35 cellular contexts compared by ENCODE assay signal in the genomic region with DNA sequence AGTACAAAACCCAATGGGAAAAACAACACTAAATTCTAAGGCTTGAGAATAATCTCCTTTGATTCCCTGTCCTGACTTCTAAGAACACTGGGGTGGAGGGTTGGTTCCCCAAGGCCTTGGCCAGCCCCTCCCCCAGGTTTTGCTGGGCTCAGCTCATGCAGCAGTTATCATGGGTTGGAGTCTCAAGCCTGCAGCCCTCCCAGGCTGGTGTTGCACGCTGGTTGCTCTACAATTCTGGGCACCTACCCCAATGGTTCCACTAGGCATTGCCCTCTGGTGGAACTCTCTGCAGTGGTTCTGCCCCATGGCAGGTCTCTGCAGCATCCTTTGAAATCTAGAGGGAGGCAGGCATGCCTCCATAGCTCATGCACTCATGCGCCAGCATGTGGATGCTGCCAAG.
DNase-seq lines count a peak whose midpoint lies in the region; ATAC-seq and TF ChIP-seq lines count a peak whose summit lies in the region.
"Had no signal": no experiment of that assay in that cellular context is flagged by ENCODE, and none has a peak within 500 bp of the region (broad histone marks: within the 10 kb centered on the region; RNA-seq: fewer than 3 reads in every experiment).

No MANE protein-coding gene starts in this region.

- no peaks in the 10 kb centered on the region for H4K20me1 ChIP-seq in GM23338 (replicated peaks; ENCODE audit: insufficient read depth)
- H4K20me1 ChIP-seq: BLaER1; BLaER1 treated with 17β-estradiol and CSF1 and Interleukin-3, amounts not matched to agents 10 nM and 100 nM had no signal

- H3K36me3 ChIP-seq in GM23338 (ENCODE audit: insufficient read depth), result no peaks in the 10 kb centered on the region
- H3K36me3 ChIP-seq: BE2C; BLaER1; BLaER1 treated with 17β-estradiol and CSF1 and Interleukin-3, amounts not matched to agents 10 nM and 100 nM had no signal

- H2AFZ ChIP-seq in GM23338, result 0 out of 2 replicates have a peak overlapping the region, but pooled peaks have one; percentile 52

- no peaks in the 10 kb centered on the region for H3K79me2 ChIP-seq in GM23338 (replicated peaks; ENCODE audit: insufficient read depth)

- peaks cover 18% of the 10 kb centered on the region for H3K27me3 Mint-ChIP-seq in stimulated activated naive CD8-positive, alpha-beta T cell treated with anti-CD3 and anti-CD28 coated beads, Interleukin-15, amount 100 ng/mL, for 72 hours
- no peaks in the 10 kb centered on the region for H3K27me3 Mint-ChIP-seq in GM23338 (ENCODE audit: insufficient read depth, low read depth, poor library complexity)
- no peaks in the 10 kb centered on the region for H3K27me3 Mint-ChIP-seq in stimulated activated memory B cell treated with anti-CD40 and anti-IgM and Interleukin-4, amounts not matched to agents 10 μg/mL and 1 μg/mL and 100 μg/mL, for 72 hours
- H3K27me3 Mint-ChIP-seq: CD4-positive, CD25-positive, alpha-beta regulatory T cell had no signal

- no peak for DNase-seq in stimulated activated naive CD8-positive, alpha-beta T cell treated with anti-CD3 and anti-CD28 coated beads, Interleukin-15, amount 100 ng/mL, for 72 hours
- DNase-seq in stimulated activated naive CD8-positive, alpha-beta T cell treated with anti-CD3 and anti-CD28 coated beads, Interleukin-15, Interleukin-2, amounts not matched to agents 100 U/mL and 50 U/mL, for 24 hours, result no peak
- no peak for DNase-seq in GM23338 (ENCODE audit: low spot score)
- no peak for DNase-seq in stimulated activated effector memory CD8-positive, alpha-beta T cell treated with anti-CD3 and anti-CD28 coated beads, Interleukin-12 subunit alpha, Interleukin-12 subunit beta, amount 100 ng/mL, for 72 hours (ENCODE audit: low spot score in 2 of 2)
- no peak for DNase-seq in stimulated activated CD4-positive, alpha-beta T cell treated with anti-CD3 and anti-CD28 coated beads, Interleukin-4, amount 100 ng/mL, for 1 hour
- DNase-seq: 8988T; ACHN; AML-193; BE2C; C1 segment of cervical spinal cord; Caco-2; Calu3; CD4-positive, alpha-beta memory T cell; CD4-positive, alpha-beta T cell; CD4-positive, CD25-positive, alpha-beta regulatory T cell; CD8-positive, alpha-beta memory T cell; CD8-positive, alpha-beta T cell; COR-L47; DMS 273 treated with DMSO at 0.1 percent for 48 hours; DMS153; DMS53; DMS79; DMS79 treated with DMSO at 0.1 percent for 48 hours; DND-41; EL had no signal

- 0 out of 2 replicates have a peak, but pooled peaks cover 3% of the 10 kb centered on the region for H3K9me2 ChIP-seq in GM23338 (ENCODE audit: insufficient read depth)

- H3K4me3 Mint-ChIP-seq in stimulated activated naive CD8-positive, alpha-beta T cell treated with anti-CD3 and anti-CD28 coated beads, Interleukin-15, amount 100 ng/mL, for 72 hours, result no peak overlapping the region
- no peak overlapping the region for H3K4me3 Mint-ChIP-seq in GM23338
- no peak overlapping the region for H3K4me3 Mint-ChIP-seq in stimulated activated effector memory CD8-positive, alpha-beta T cell treated with anti-CD3 and anti-CD28 coated beads, Interleukin-12 subunit alpha, Interleukin-12 subunit beta, amount 100 ng/mL, for 72 hours
- H3K4me3 Mint-ChIP-seq in stimulated activated memory B cell treated with anti-CD40 and anti-IgM and Interleukin-4, amounts not matched to agents 10 μg/mL and 1 μg/mL and 100 μg/mL, for 72 hours, result no peak overlapping the region
- H3K4me3 Mint-ChIP-seq: B cell; CD14-positive monocyte; CD4-positive, alpha-beta memory T cell; CD4-positive, alpha-beta T cell; CD4-positive, CD25-positive, alpha-beta regulatory T cell; CD8-positive, alpha-beta memory T cell; CD8-positive, alpha-beta T cell had no signal

- no peaks in the 10 kb centered on the region for H3K4me1 Mint-ChIP-seq in stimulated activated naive CD8-positive, alpha-beta T cell treated with anti-CD3 and anti-CD28 coated beads, Interleukin-15, amount 100 ng/mL, for 72 hours
- peaks cover 3% of the 10 kb centered on the region; the same call in 1 of the 3 replicates for H3K4me1 Mint-ChIP-seq in GM23338
- no peaks in the 10 kb centered on the region for H3K4me1 Mint-ChIP-seq in stimulated activated effector memory CD8-positive, alpha-beta T cell treated with anti-CD3 and anti-CD28 coated beads, Interleukin-12 subunit alpha, Interleukin-12 subunit beta, amount 100 ng/mL, for 72 hours
- H3K4me1 Mint-ChIP-seq in stimulated activated memory B cell treated with anti-CD40 and anti-IgM and Interleukin-4, amounts not matched to agents 10 μg/mL and 1 μg/mL and 100 μg/mL, for 72 hours, result no peaks in the 10 kb centered on the region
- H3K4me1 Mint-ChIP-seq: B cell; CD14-positive monocyte; CD4-positive, alpha-beta memory T cell; CD4-positive, CD25-positive, alpha-beta regulatory T cell; CD8-positive, alpha-beta memory T cell had no signal

- H3K4me3 ChIP-seq in GM23338, result no peak overlapping the region
- H3K4me3 ChIP-seq: A549; BLaER1; BLaER1 treated with 17β-estradiol and CSF1 and Interleukin-3, amounts not matched to agents 10 nM and 100 nM had no signal

- peak; percentile 37 for ATAC-seq in stimulated activated naive CD8-positive, alpha-beta T cell treated with anti-CD3 and anti-CD28 coated beads, Interleukin-15, amount 100 ng/mL, for 72 hours
- no peak for ATAC-seq in stimulated activated naive CD8-positive, alpha-beta T cell treated with anti-CD3 and anti-CD28 coated beads, Interleukin-15, Interleukin-2, amounts not matched to agents 100 U/mL and 50 U/mL, for 24 hours
- ATAC-seq in GM23338, result no peak
- peak; percentile 48 for ATAC-seq in stimulated activated effector memory CD8-positive, alpha-beta T cell treated with anti-CD3 and anti-CD28 coated beads, Interleukin-12 subunit alpha, Interleukin-12 subunit beta, amount 100 ng/mL, for 72 hours
- peak; percentile 42 for ATAC-seq in stimulated activated memory B cell treated with anti-CD40 and anti-IgM and Interleukin-4, amounts not matched to agents 10 μg/mL and 1 μg/mL and 100 μg/mL, for 72 hours
- ATAC-seq in HG02840 (IDR thresholded peaks at IDR 0.05; ENCODE audit: low FRiP score, unreplicated experiment), result no peak
- ATAC-seq in HG03342 (IDR thresholded peaks at IDR 0.05; ENCODE audit: unreplicated experiment), result no peak
- ATAC-seq: A549; CD8-positive, alpha-beta T cell had no signal

- H3F3A ChIP-seq in GM23338 (replicated peaks; ENCODE audit: low read depth), result no peaks in the 10 kb centered on the region

- H3K9me3 Mint-ChIP-seq in stimulated activated naive CD8-positive, alpha-beta T cell treated with anti-CD3 and anti-CD28 coated beads, Interleukin-15, amount 100 ng/mL, for 72 hours, result no peaks in the 10 kb centered on the region
- no peaks in the 10 kb centered on the region for H3K9me3 Mint-ChIP-seq in GM23338
- H3K9me3 Mint-ChIP-seq in stimulated activated effector memory CD8-positive, alpha-beta T cell treated with anti-CD3 and anti-CD28 coated beads, Interleukin-12 subunit alpha, Interleukin-12 subunit beta, amount 100 ng/mL, for 72 hours, result no peaks in the 10 kb centered on the region
- H3K9me3 Mint-ChIP-seq in stimulated activated memory B cell treated with anti-CD40 and anti-IgM and Interleukin-4, amounts not matched to agents 10 μg/mL and 1 μg/mL and 100 μg/mL, for 72 hours, result no peaks in the 10 kb centered on the region
- H3K9me3 Mint-ChIP-seq: CD4-positive, alpha-beta T cell; CD8-positive, alpha-beta memory T cell; CD8-positive, alpha-beta T cell had no signal

- no peak overlapping the region for H3K4me2 ChIP-seq in GM23338
- H3K4me2 ChIP-seq: A549; BLaER1; BLaER1 treated with 17β-estradiol and CSF1 and Interleukin-3, amounts not matched to agents 10 nM and 100 nM had no signal

- TF ChIP-seq CTCF in GM23338 (conservative IDR thresholded peaks at IDR 0.05; ENCODE audit: low read depth in 2 of 2), result no peak

- no peaks in the 10 kb centered on the region for H3K36me3 Mint-ChIP-seq in GM23338 (ENCODE audit: low read depth)
- H3K36me3 Mint-ChIP-seq in stimulated activated effector memory CD8-positive, alpha-beta T cell treated with anti-CD3 and anti-CD28 coated beads, Interleukin-12 subunit alpha, Interleukin-12 subunit beta, amount 100 ng/mL, for 72 hours, result no peaks in the 10 kb centered on the region
- H3K36me3 Mint-ChIP-seq in stimulated activated memory B cell treated with anti-CD40 and anti-IgM and Interleukin-4, amounts not matched to agents 10 μg/mL and 1 μg/mL and 100 μg/mL, for 72 hours, result no peaks in the 10 kb centered on the region
- H3K36me3 Mint-ChIP-seq: CD14-positive monocyte; CD4-positive, alpha-beta memory T cell; CD4-positive, CD25-positive, alpha-beta regulatory T cell; CD8-positive, alpha-beta memory T cell; CD8-positive, alpha-beta T cell had no signal

- no peak overlapping the region for H3K27ac Mint-ChIP-seq in stimulated activated naive CD8-positive, alpha-beta T cell treated with anti-CD3 and anti-CD28 coated beads, Interleukin-15, amount 100 ng/mL, for 72 hours
- no peak overlapping the region for H3K27ac Mint-ChIP-seq in GM23338
- H3K27ac Mint-ChIP-seq in stimulated activated effector memory CD8-positive, alpha-beta T cell treated with anti-CD3 and anti-CD28 coated beads, Interleukin-12 subunit alpha, Interleukin-12 subunit beta, amount 100 ng/mL, for 72 hours, result no peak overlapping the region
- no peak overlapping the region for H3K27ac Mint-ChIP-seq in stimulated activated memory B cell treated with anti-CD40 and anti-IgM and Interleukin-4, amounts not matched to agents 10 μg/mL and 1 μg/mL and 100 μg/mL, for 72 hours
- H3K27ac Mint-ChIP-seq: B cell; CD14-positive monocyte; CD4-positive, alpha-beta memory T cell; CD4-positive, alpha-beta T cell; CD4-positive, CD25-positive, alpha-beta regulatory T cell; CD8-positive, alpha-beta memory T cell; CD8-positive, alpha-beta T cell had no signal

- H3K27me3 ChIP-seq in GM23338 (ENCODE audit: insufficient read depth), result no peaks in the 10 kb centered on the region
- H3K27me3 ChIP-seq: BE2C; BLaER1; BLaER1 treated with 17β-estradiol and CSF1 and Interleukin-3, amounts not matched to agents 10 nM and 100 nM had no signal

- H3K4me1 ChIP-seq in GM23338 (ENCODE audit: insufficient read depth), result 0 out of 2 replicates have a peak, but pooled peaks cover 4% of the 10 kb centered on the region
- H3K4me1 ChIP-seq: BE2C; BLaER1; BLaER1 treated with 17β-estradiol and CSF1 and Interleukin-3, amounts not matched to agents 10 nM and 100 nM; Caco-2 had no signal

- H3K27ac ChIP-seq in GM23338 (ENCODE audit: low read depth), result no peak overlapping the region
- H3K27ac ChIP-seq: 22Rv1; A549; BLaER1; BLaER1 treated with 17β-estradiol and CSF1 and Interleukin-3, amounts not matched to agents 10 nM and 100 nM; C4-2B had no signal

TF ChIP-seq in GM23338, 12 proteins besides CTCF, POLR2A, EP300 and RAD21 (continues in another document):
- no peak for TF ChIP-seq CREB1 (CRISPR knock-in tag; IDR thresholded peaks at IDR 0.05; ENCODE audit: low read depth)

Comparison
In these comparisons a context has a peak if more than half of its experiments do, and no peak if none do; other contexts are left out.
1. ATAC-seq: peak in stimulated activated naive CD8-positive, alpha-beta T cell treated with anti-CD3 and anti-CD28 coated beads, Interleukin-15, amount 100 ng/mL, for 72 hours (single experiment), stimulated activated effector memory CD8-positive, alpha-beta T cell treated with anti-CD3 and anti-CD28 coated beads, Interleukin-12 subunit alpha, Interleukin-12 subunit beta, amount 100 ng/mL, for 72 hours (single experiment) and stimulated activated memory B cell treated with anti-CD40 and anti-IgM and Interleukin-4, amounts not matched to agents 10 μg/mL and 1 μg/mL and 100 μg/mL, for 72 hours (single experiment); none in stimulated activated naive CD8-positive, alpha-beta T cell treated with anti-CD3 and anti-CD28 coated beads, Interleukin-15, Interleukin-2, amounts not matched to agents 100 U/mL and 50 U/mL, for 24 hours (single experiment), GM23338 (single experiment), HG02840 (single experiment) and HG03342 (single experiment).